13 cellular contexts compared by ENCODE assay signal in genomic region chr11:103875855-103876510, GRCh38.
DNase-seq lines count a peak whose midpoint lies in the region; ATAC-seq and TF ChIP-seq lines count a peak whose summit lies in the region.
"Had no signal": no experiment of that assay in that cellular context is flagged by ENCODE, and none has a peak within 500 bp of the region (broad histone marks: within the 10 kb centered on the region; RNA-seq: fewer than 3 reads in every experiment).

No MANE protein-coding gene starts in this region.

- CTCF ChIA-PET in RWPE1 (lab: Yijun Ruan, JAX), result no interaction called here

- intact Hi-C loops in activated CD4-positive, alpha-beta T cell treated with anti-CD3 and anti-CD28 coated beads, Interleukin-2, amount 10 ng/mL, durations not matched to agents 24 days and 14 days (cut with micrococcal nuclease), result no loop called here

- no peak for DNase-seq in RWPE1 (ENCODE audit: low spot score)
- DNase-seq in NCI-H2107 treated with DMSO at 0.1 percent for 48 hours (lab: John Stamatoyannopoulos, UW; ENCODE audit: unreplicated experiment), result no peak
- no peak for DNase-seq in activated CD4-positive, alpha-beta T cell treated with anti-CD3 and anti-CD28 coated beads, Interleukin-2, amount 10 ng/mL, durations not matched to agents 24 days and 14 days
- DNase-seq in activated CD4-positive, alpha-beta T cell treated with anti-CD3 and anti-CD28 coated beads, Interleukin-2, amount 50 U/mL, for 48 hours, result no peak
- DNase-seq: activated CD8-positive, alpha-beta T cell treated with anti-CD3 and anti-CD28 coated beads for 36 hours; C1 segment of cervical spinal cord; effector memory CD8-positive, alpha-beta T cell; SJCRH30 had no signal

- no peaks in the 10 kb centered on the region for H3K4me1 Mint-ChIP-seq in activated CD4-positive, alpha-beta T cell treated with anti-CD3 and anti-CD28 coated beads, Interleukin-2, amount 10 ng/mL, durations not matched to agents 24 days and 14 days

- POLR2A ChIA-PET in RWPE1 (lab: Yijun Ruan, JAX; ENCODE audit: low non-redundant PET), result no interaction called here

- no peak overlapping the region for H3K4me3 Mint-ChIP-seq in activated CD4-positive, alpha-beta T cell treated with anti-CD3 and anti-CD28 coated beads, Interleukin-2, amount 10 ng/mL, durations not matched to agents 24 days and 14 days
- H3K4me3 Mint-ChIP-seq: activated CD8-positive, alpha-beta T cell treated with anti-CD3 and anti-CD28 coated beads for 36 hours; effector memory CD8-positive, alpha-beta T cell had no signal

- H3K27me3 Mint-ChIP-seq in activated CD4-positive, alpha-beta T cell treated with anti-CD3 and anti-CD28 coated beads, Interleukin-2, amount 10 ng/mL, durations not matched to agents 24 days and 14 days, result no peaks in the 10 kb centered on the region
- H3K27me3 Mint-ChIP-seq: activated CD8-positive, alpha-beta T cell treated with anti-CD3 and anti-CD28 coated beads for 36 hours; effector memory CD8-positive, alpha-beta T cell had no signal

- no peak for TF ChIP-seq CTCF in RWPE1 (conservative IDR thresholded peaks at IDR 0.05; ENCODE audit: low read depth)

- no peaks in the 10 kb centered on the region for H3K36me3 Mint-ChIP-seq in activated CD4-positive, alpha-beta T cell treated with anti-CD3 and anti-CD28 coated beads, Interleukin-2, amount 10 ng/mL, durations not matched to agents 24 days and 14 days (ENCODE audit: low read depth)

- H3K27ac Mint-ChIP-seq in activated CD4-positive, alpha-beta T cell treated with anti-CD3 and anti-CD28 coated beads, Interleukin-2, amount 10 ng/mL, durations not matched to agents 24 days and 14 days, result no peak overlapping the region
- H3K27ac Mint-ChIP-seq: activated CD8-positive, alpha-beta T cell treated with anti-CD3 and anti-CD28 coated beads for 36 hours; effector memory CD8-positive, alpha-beta T cell had no signal

- ATAC-seq in GM18499 (IDR thresholded peaks at IDR 0.05; ENCODE audit: insufficient read depth, unreplicated experiment) (peak; percentile 65), GM19438 (IDR thresholded peaks at IDR 0.05; ENCODE audit: low read depth, unreplicated experiment) (peak; percentile 88), HG02884 (IDR thresholded peaks at IDR 0.05; ENCODE audit: unreplicated experiment) (peak; percentile 81), HG03565 (IDR thresholded peaks at IDR 0.05; ENCODE audit: unreplicated experiment) (peak; percentile 81)
- ATAC-seq: activated CD8-positive, alpha-beta T cell treated with anti-CD3 and anti-CD28 coated beads for 36 hours; effector memory CD8-positive, alpha-beta T cell had no signal

- H3K9me3 Mint-ChIP-seq in activated CD4-positive, alpha-beta T cell treated with anti-CD3 and anti-CD28 coated beads, Interleukin-2, amount 10 ng/mL, durations not matched to agents 24 days and 14 days, result no peaks in the 10 kb centered on the region
- H3K9me3 Mint-ChIP-seq: activated CD8-positive, alpha-beta T cell treated with anti-CD3 and anti-CD28 coated beads for 36 hours; effector memory CD8-positive, alpha-beta T cell had no signal

- H3K27ac ChIP-seq in RWPE1, result no peak overlapping the region
- H3K27ac ChIP-seq: ascending aorta, SJCRH30 had no signal
